Comparison of ENCODE assay signal across 20 cellular contexts in genomic region chr11:63274776-63275175, GRCh38. TPM values are rescaled to one million over a fixed set of nuclear protein-coding genes. Genes with fewer than 3 reads are reported as not detected.
DNase-seq lines count a peak whose midpoint lies in the region; ATAC-seq, FAIRE-seq and TF ChIP-seq lines count a peak whose summit lies in the region.
"Had no signal": no experiment of that assay in that cellular context is flagged by ENCODE, and none has a peak within 500 bp of the region (broad histone marks: within the 10 kb centered on the region; RNA-seq: fewer than 3 reads in every experiment).

No MANE protein-coding gene starts in this region.

- no peaks in the 10 kb centered on the region for H3K79me2 ChIP-seq in PC-3 (ENCODE audit: low read length)
- H3K79me2 ChIP-seq in endothelial cell of umbilical vein (ENCODE audit: control insufficient read depth, insufficient read depth, low read length) = no peaks in the 10 kb centered on the region

- no peaks in the 10 kb centered on the region for H3K9me3 ChIP-seq in PC-3 (ENCODE audit: low read length)
- no peaks in the 10 kb centered on the region for H3K9me3 ChIP-seq in endothelial cell of umbilical vein (replicated peaks; ENCODE audit: control insufficient read depth, insufficient read depth, low read length)
- H3K9me3 ChIP-seq: testis had no signal

- no peak overlapping the region for H2AFZ ChIP-seq in PC-3 (ENCODE audit: low read length)
- no peak overlapping the region for H2AFZ ChIP-seq in endothelial cell of umbilical vein (ENCODE audit: low read depth, low read length)

- TF ChIP-seq CTCF in PC-3 (conservative IDR thresholded peaks at IDR 0.05; ENCODE audit: low read depth, low read length) = peak; percentile 55
- no peak for TF ChIP-seq CTCF in endothelial cell of umbilical vein (IDR thresholded peaks at IDR 0.05; ENCODE audit: extremely low read depth in 1 of 2, insufficient read depth in 1 of 2, low read depth in 1 of 2, low read length in 2 of 2)

- H4K20me1 ChIP-seq in PC-3 (ENCODE audit: low read length) (no peaks in the 10 kb centered on the region), endothelial cell of umbilical vein (replicated peaks; ENCODE audit: control insufficient read depth, extremely low read depth, insufficient read depth, low read length) (no peaks in the 10 kb centered on the region)

- ATAC-seq in PC-3 (peak; percentile 35; the same call in 1 of the 2 replicates), HG02852 (IDR thresholded peaks at IDR 0.05; ENCODE audit: unreplicated experiment) (no peak), HG03097 (IDR thresholded peaks at IDR 0.05; ENCODE audit: low FRiP score, unreplicated experiment) (no peak)
- ATAC-seq: activated CD8-positive, alpha-beta T cell treated with anti-CD3 and anti-CD28 coated beads for 36 hours; heart right ventricle; left ventricle myocardium superior had no signal

- no peaks in the 10 kb centered on the region; the same call in 1 of the 2 replicates for H3K9me2 ChIP-seq in PC-3 (replicated peaks; ENCODE audit: low read length)

- in situ Hi-C loops in ACHN (cut with HindIII; ENCODE audit: low pct_ligation_motif_present, low pct_unique_long_range_greater_than_20kb, low sequenced_read_pairs) = no loop called here

- H3K4me1 ChIP-seq in PC-3 (ENCODE audit: insufficient read depth, low read length) = no peaks in the 10 kb centered on the region
- H3K4me1 ChIP-seq in endothelial cell of umbilical vein (ENCODE audit: control insufficient read depth, extremely low read depth, insufficient read depth, low read length) = no peaks in the 10 kb centered on the region
- H3K4me1 ChIP-seq: heart right ventricle, testis had no signal

- dilution Hi-C loops in endothelial cell of umbilical vein (cut with MboI; ENCODE audit: extremely low pct_ligation_motif_present, low sequenced_read_pairs) = no loop called here

- H3K4me2 ChIP-seq in PC-3 (ENCODE audit: low read length) (no peak overlapping the region), endothelial cell of umbilical vein (ENCODE audit: insufficient read depth, low read length) (no peak overlapping the region)

- FAIRE-seq in endothelial cell of umbilical vein (lab: Jason Lieb, UNC) = no peak
- FAIRE-seq: colon, HTR-8/SVneo had no signal

- no peaks in the 10 kb centered on the region for H3F3A ChIP-seq in PC-3 (ENCODE audit: low read length, unreplicated experiment)

- H3K9ac ChIP-seq in PC-3 (ENCODE audit: low read length) = no peak overlapping the region
- no peak overlapping the region for H3K9ac ChIP-seq in endothelial cell of umbilical vein (replicated peaks; ENCODE audit: extremely low read depth, insufficient read depth, low read length)

- H3K4me3 ChIP-seq in PC-3 (ENCODE audit: low read length) = no peak overlapping the region
- H3K4me3 ChIP-seq in endothelial cell of umbilical vein (replicated peaks in 1 of 3; ENCODE audit: insufficient read depth in 1 of 3, low read depth in 1 of 3, low read length in 3 of 3) = no peak overlapping the region
- H3K4me3 ChIP-seq: heart right ventricle, testis had no signal

- no peaks in the 10 kb centered on the region for H3K36me3 ChIP-seq in PC-3 (ENCODE audit: low read depth, low read length)
- H3K36me3 ChIP-seq in endothelial cell of umbilical vein (ENCODE audit: control insufficient read depth in 2 of 2, extremely low read depth in 1 of 2, insufficient read depth in 2 of 2, low read length in 2 of 2) = no peaks in the 10 kb centered on the region
- H3K36me3 ChIP-seq: heart right ventricle had no signal

- CTCF ChIA-PET in PC-3 (lab: Charles Lee) (no interaction called here), endothelial cell of umbilical vein (lab: Charles Lee) (interaction anchor here (2.2 kb wide), 2 partner anchors 146 to 239 kb away, joined by 8 to 10 read pairs; no protein-coding TSS in a partner anchor)

- BruUV-seq in PC-3 (replicated peaks; lab: Mats Ljungman, UMichigan) (no TSS peak), endothelial cell of umbilical vein (replicated peaks; lab: Mats Ljungman, UMichigan) (no TSS peak)

- TF ChIP-seq POLR2A in endothelial cell of umbilical vein (IDR thresholded peaks at IDR 0.05; ENCODE audit: low read depth, low read length) = no peak

- H3K27ac ChIP-seq in PC-3 (ENCODE audit: low read length) (no peak overlapping the region), endothelial cell of umbilical vein (ENCODE audit: insufficient read depth, low read depth, low read length) (no peak overlapping the region)
- H3K27ac ChIP-seq: heart right ventricle, testis had no signal

- POLR2A ChIA-PET in PC-3 (lab: Charles Lee; ENCODE audit: unreplicated experiment) (no interaction called here), endothelial cell of umbilical vein (lab: Charles Lee) (no interaction called here)

- H3K27me3 ChIP-seq in PC-3 (ENCODE audit: low read length) (peaks cover 29% of the 10 kb centered on the region; the same call in 1 of the 2 replicates), endothelial cell of umbilical vein (ENCODE audit: control insufficient read depth in 2 of 2, insufficient read depth in 2 of 2, low read length in 2 of 2) (peaks cover 5 to 9% of the 10 kb centered on the region in 2 experiments)
- H3K27me3 ChIP-seq: testis had no signal

- DNase-seq in ACHN (peak; percentile 6), HT-29 (ENCODE audit: low spot score) (peak; percentile 65), PC-3 (peak; percentile 63), endothelial cell of umbilical vein (ENCODE audit: low read depth, low spot score) (peak; percentile 4), GM19238 (ENCODE audit: insufficient read length, low spot score) (no peak)
- DNase-seq: activated B cell treated with CpG ODN at 0.5 μM for 24 hours; activated CD8-positive, alpha-beta T cell treated with anti-CD3 and anti-CD28 coated beads for 36 hours; activated T-cell treated with anti-CD3 and anti-CD28 coated beads, Interleukin-2, amount 50 U/mL, for 1 hour; endodermal cell; heart right ventricle; left ventricle myocardium superior; NCI-H1694; NCI-H2227 treated with DMSO at 0.1 percent for 48 hours; SHP77 treated with DMSO at 0.1 percent for 48 hours; testis had no signal

- H3K9me1 ChIP-seq in endothelial cell of umbilical vein (replicated peaks; ENCODE audit: control insufficient read depth, extremely low read depth, insufficient read depth, low read length) = no peaks in the 10 kb centered on the region

- intact Hi-C loops in PC-3 (cut with micrococcal nuclease) = no loop called here
- intact Hi-C loops in endothelial cell of umbilical vein (cut with micrococcal nuclease) = loop anchor here (2.0 kb wide), 1 partner anchor 240 kb away; no protein-coding TSS in a partner anchor

TF ChIP-seq in endothelial cell of umbilical vein, 7 proteins besides CTCF, POLR2A, EP300 and RAD21:
- TF ChIP-seq JUN (IDR thresholded peaks at IDR 0.05; ENCODE audit: borderline replicate concordance, insufficient read depth, insufficient read length, low read depth) (no peak), POLR2AphosphoS5 (IDR thresholded peaks at IDR 0.05; ENCODE audit: insufficient read depth, low read depth, low read length) (no peak), MAX (IDR thresholded peaks at IDR 0.05; ENCODE audit: insufficient read depth, insufficient read length) (no peak), GATA2 (IDR thresholded peaks at IDR 0.05; ENCODE audit: insufficient read depth, insufficient read length, low read depth, low read length) (no peak), EZH2 (IDR thresholded peaks at IDR 0.05; ENCODE audit: borderline replicate concordance, low read depth, low read length, severe bottlenecking) (no peak), FOS (IDR thresholded peaks at IDR 0.05; ENCODE audit: borderline replicate concordance, insufficient read depth, low read length) (no peak), MYC (IDR thresholded peaks at IDR 0.05; ENCODE audit: low read depth, low read length) (no peak)

RNA-seq across cellular contexts. Expression of gene SLC22A25, which starts 31.4 kb away (rescaled TPM):
- not detected in 2 replicates for total RNA-seq in HT-29 (2014; rRNA removed; shearing (Covaris generic))
- total RNA-seq in PC-3 (2014; rRNA removed) (not detected in 2 replicates), endothelial cell of umbilical vein (not detected in 2 replicates)
- polyA plus RNA-seq in endothelial cell of umbilical vein = not detected in 2 replicates
- polyA plus RNA-seq in endothelial cell of umbilical vein (2011; cell fraction: cytosol; rRNA removed) = not detected in 2 replicates
- polyA plus RNA-seq in endothelial cell of umbilical vein (2011; cell fraction: nucleus; rRNA removed) = not detected in 2 replicates
- polyA plus RNA-seq in endothelial cell of umbilical vein (2012) = not detected in 2 replicates
- polyA minus RNA-seq in endothelial cell of umbilical vein = not detected in 2 replicates
- not detected for polyA minus RNA-seq in endothelial cell of umbilical vein (2011; cell fraction: cytosol; rRNA and poly(A)+ RNA removed)
- not detected in 2 replicates for polyA minus RNA-seq in endothelial cell of umbilical vein (2011; cell fraction: nucleus; rRNA and poly(A)+ RNA removed)
- total RNA-seq: activated B cell treated with CpG ODN at 0.5 μM for 24 hours; activated CD8-positive, alpha-beta T cell treated with anti-CD3 and anti-CD28 coated beads for 36 hours; heart right ventricle; left ventricle myocardium superior; T-helper 2 cell treated with Interferon-gamma antibody and Interleukin-4, amounts not matched to agents 100 ng/mL and 5 ng/mL, for 36 hours; testis had no signal
- polyA plus RNA-seq: heart right ventricle had no signal
